31 cellular contexts compared by ENCODE assay signal in the genomic region with DNA sequence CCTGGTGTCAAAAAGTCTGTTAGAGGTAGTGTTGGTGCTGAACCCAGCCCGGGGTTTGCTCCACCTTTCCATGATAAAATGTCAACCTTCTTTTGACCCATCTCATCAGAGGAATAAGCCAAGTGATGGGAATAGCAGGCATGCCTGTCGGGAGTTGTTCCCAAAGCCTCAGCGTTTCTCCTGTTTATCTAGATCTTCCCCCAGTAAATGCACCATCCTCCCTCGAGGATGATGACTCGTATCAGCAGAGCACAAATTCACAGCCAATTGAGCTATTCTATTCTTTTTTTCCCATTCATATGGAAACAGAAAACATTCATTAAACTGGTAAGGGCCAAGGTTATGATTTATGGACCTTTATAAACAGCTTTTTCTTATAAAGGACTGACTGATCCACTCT.
A peak's percentile ranks its signal among the peaks of the same experiment; 100 is the strongest.
DNase-seq lines count a peak whose midpoint lies in the region; ATAC-seq, FAIRE-seq and TF ChIP-seq lines count a peak whose summit lies in the region.
"Had no signal": no experiment of that assay in that cellular context is flagged by ENCODE, and none has a peak within 500 bp of the region (broad histone marks: within the 10 kb centered on the region; RNA-seq: fewer than 3 reads in every experiment).

No MANE protein-coding gene starts in this region.

- no peak overlapping the region for H2BK12ac ChIP-seq in mesenchymal stem cell (ENCODE audit: low read length in 2 of 2)

- peak overlapping the region; percentile 43 for H3K27ac Mint-ChIP-seq in CD4-positive, alpha-beta T cell
- H3K27ac Mint-ChIP-seq: activated CD4-positive, alpha-beta T cell treated with anti-CD3 and anti-CD28 coated beads, Interleukin-2, amount 10 ng/mL, durations not matched to agents 7 days and 5 days; activated naive CD4-positive, alpha-beta T cell treated with anti-CD3 and anti-CD28 coated beads for 36 hours; activated T-helper 1 cell treated with anti-CD3 and anti-CD28 coated beads, Interleukin-12 subunit alpha, Interleukin-12 subunit beta, Interleukin-2, Interleukin-4 antibody, amounts not matched to agents 30 ng/mL and 10 ng/mL and 1 ng/mL, durations not matched to agents 14 hours and 24 hours and 36 hours; nephron progenitor cell; type B pancreatic cell had no signal

- no peak overlapping the region for H2BK15ac ChIP-seq in mesenchymal stem cell (ENCODE audit: low read depth, poor library complexity, severe bottlenecking)

- no peak overlapping the region for H3K27ac ChIP-seq in CD4-positive, alpha-beta T cell (ENCODE audit: low read depth, low read length)
- H3K27ac ChIP-seq in endothelial cell of umbilical vein (ENCODE audit: insufficient read depth, low read depth, low read length): no peak overlapping the region
- no peak overlapping the region for H3K27ac ChIP-seq in mesenchymal stem cell (ENCODE audit: low read length, poor library complexity, severe bottlenecking)
- H3K27ac ChIP-seq: BLaER1, esophagus muscularis mucosa, parathyroid adenoma, WERI-Rb-1 had no signal

- H3K4me1 ChIP-seq in endothelial cell of umbilical vein (ENCODE audit: control insufficient read depth, extremely low read depth, insufficient read depth, low read length) (no peaks in the 10 kb centered on the region), mesenchymal stem cell (ENCODE audit: control insufficient read depth, insufficient read depth, low read depth, low read length) (no peaks in the 10 kb centered on the region)
- H3K4me1 ChIP-seq: BLaER1, parathyroid adenoma had no signal

- no peaks in the 10 kb centered on the region for H3K27me3 Mint-ChIP-seq in CD4-positive, alpha-beta T cell
- H3K27me3 Mint-ChIP-seq: activated CD4-positive, alpha-beta T cell treated with anti-CD3 and anti-CD28 coated beads, Interleukin-2, amount 10 ng/mL, durations not matched to agents 7 days and 5 days; IgD-negative memory B cell; type B pancreatic cell had no signal

- no peak overlapping the region for H3K4ac ChIP-seq in mesenchymal stem cell (ENCODE audit: low read depth in 1 of 2, low read length in 2 of 2)

- H3K4me3 ChIP-seq in endothelial cell of umbilical vein (replicated peaks in 1 of 3; ENCODE audit: insufficient read depth in 1 of 3, low read depth in 1 of 3, low read length in 3 of 3) (no peak overlapping the region), mesenchymal stem cell (ENCODE audit: insufficient read depth in 1 of 2, low read depth in 1 of 2, low read length in 2 of 2) (no peak overlapping the region)
- H3K4me3 ChIP-seq: BLaER1, cardiac muscle cell, esophagus muscularis mucosa had no signal

- ATAC-seq in CD4-positive, alpha-beta T cell (ENCODE audit: poor library complexity): no peak
- no peak for ATAC-seq in HG03135 (IDR thresholded peaks at IDR 0.05; ENCODE audit: unreplicated experiment)
- ATAC-seq: Panc1, right cardiac atrium had no signal

- 55% methylated on average over 5 of the region's 5 CpGs for WGBS in mesenchymal stem cell

- no peaks in the 10 kb centered on the region for H3K9me3 ChIP-seq in CD4-positive, alpha-beta T cell (ENCODE audit: control insufficient read depth, low read length)
- H3K9me3 ChIP-seq in endothelial cell of umbilical vein (replicated peaks; ENCODE audit: control insufficient read depth, insufficient read depth, low read length) (no peaks in the 10 kb centered on the region), mesenchymal stem cell (ENCODE audit: control insufficient read depth, low read length) (no peaks in the 10 kb centered on the region)
- H3K9me3 ChIP-seq: BLaER1, esophagus muscularis mucosa had no signal

- H3K9ac ChIP-seq in endothelial cell of umbilical vein (replicated peaks; ENCODE audit: extremely low read depth, insufficient read depth, low read length) (no peak overlapping the region), mesenchymal stem cell (ENCODE audit: low read length) (no peak overlapping the region)
- H3K9ac ChIP-seq: BLaER1, parathyroid adenoma had no signal

- no peaks in the 10 kb centered on the region for H3K27me3 ChIP-seq in CD4-positive, alpha-beta T cell (ENCODE audit: control insufficient read depth, insufficient read depth, low read length)
- H3K27me3 ChIP-seq in endothelial cell of umbilical vein (ENCODE audit: control insufficient read depth in 2 of 2, insufficient read depth in 2 of 2, low read length in 2 of 2) (no peaks in the 10 kb centered on the region), mesenchymal stem cell (ENCODE audit: control insufficient read depth in 1 of 2, insufficient read depth in 1 of 2, low read length in 2 of 2) (no peaks in the 10 kb centered on the region)
- H3K27me3 ChIP-seq: BLaER1, cardiac muscle cell, esophagus muscularis mucosa had no signal

- TF ChIP-seq POLR2A in endothelial cell of umbilical vein (IDR thresholded peaks at IDR 0.05; ENCODE audit: low read depth, low read length): no peak

- DNase-seq in CD4-positive, alpha-beta T cell: no peak
- peak; percentile 42 for DNase-seq in HT1080 (ENCODE audit: low read depth)
- DNase-seq in endothelial cell of umbilical vein (ENCODE audit: low read depth, low spot score): no peak
- peak; percentile 10 for DNase-seq in mesenchymal stem cell
- DNase-seq in dermis blood vessel endothelial cell: no peak
- no peak for DNase-seq in stimulated activated CD8-positive, alpha-beta memory T cell treated with anti-CD3 and anti-CD28 coated beads, Interleukin-4, amount 100 ng/mL, for 48 hours
- DNase-seq in activated CD8-positive, alpha-beta memory T cell treated with anti-CD3 and anti-CD28 coated beads for 24 hours: no peak
- DNase-seq: activated CD4-positive, alpha-beta T cell treated with anti-CD3 and anti-CD28 coated beads, Interleukin-2, amount 10 ng/mL, durations not matched to agents 7 days and 5 days; activated naive CD4-positive, alpha-beta T cell treated with anti-CD3 and anti-CD28 coated beads for 36 hours; COR-L47; cortex of kidney; DMS79 treated with DMSO at 0.1 percent for 48 hours; NCI-H1105; NCI-H1930; NCI-H526; nephron progenitor cell; right cardiac atrium; SHP77 treated with DMSO at 0.1 percent for 48 hours; stimulated activated CD4-positive, alpha-beta T cell treated with anti-CD3 and anti-CD28 coated beads, Interleukin-2, amount 100 ng/mL, for 48 hours; SW 1271; T-helper 9 cell; WERI-Rb-1 had no signal

- H2BK120ac ChIP-seq in mesenchymal stem cell (ENCODE audit: low read depth, low read length): no peak overlapping the region

- no peak overlapping the region for H3K4me3 Mint-ChIP-seq in CD4-positive, alpha-beta T cell
- H3K4me3 Mint-ChIP-seq: activated CD4-positive, alpha-beta T cell treated with anti-CD3 and anti-CD28 coated beads, Interleukin-2, amount 10 ng/mL, durations not matched to agents 7 days and 5 days; activated naive CD4-positive, alpha-beta T cell treated with anti-CD3 and anti-CD28 coated beads for 36 hours; activated T-helper 1 cell treated with anti-CD3 and anti-CD28 coated beads, Interleukin-12 subunit alpha, Interleukin-12 subunit beta, Interleukin-2, Interleukin-4 antibody, amounts not matched to agents 30 ng/mL and 10 ng/mL and 1 ng/mL, durations not matched to agents 14 hours and 24 hours and 36 hours; IgD-negative memory B cell; nephron progenitor cell; type B pancreatic cell had no signal

- TF ChIP-seq CTCF in CD4-positive, alpha-beta T cell (IDR thresholded peaks at IDR 0.05): no peak
- no peak for TF ChIP-seq CTCF in endothelial cell of umbilical vein (IDR thresholded peaks at IDR 0.05; ENCODE audit: extremely low read depth in 1 of 2, insufficient read depth in 1 of 2, low read depth in 1 of 2, low read length in 2 of 2)

- no peaks in the 10 kb centered on the region for H3K79me1 ChIP-seq in mesenchymal stem cell (replicated peaks; ENCODE audit: low read length, poor library complexity, severe bottlenecking)

- no peaks in the 10 kb centered on the region for H3K9me3 Mint-ChIP-seq in CD4-positive, alpha-beta T cell
- H3K9me3 Mint-ChIP-seq: activated naive CD4-positive, alpha-beta T cell treated with anti-CD3 and anti-CD28 coated beads for 36 hours; IgD-negative memory B cell; nephron progenitor cell; type B pancreatic cell had no signal

- CTCF ChIA-PET in CD4-positive, alpha-beta T cell (lab: Charles Lee): no interaction called here
- CTCF ChIA-PET in endothelial cell of umbilical vein (lab: Charles Lee): no interaction called here

- dilution Hi-C loops in endothelial cell of umbilical vein (cut with MboI; ENCODE audit: extremely low pct_ligation_motif_present, low sequenced_read_pairs): no loop called here

- H3K4me2 ChIP-seq in endothelial cell of umbilical vein (ENCODE audit: insufficient read depth, low read length) (no peak overlapping the region), mesenchymal stem cell (ENCODE audit: low read length, poor library complexity, severe bottlenecking) (no peak overlapping the region)
- H3K4me2 ChIP-seq: BLaER1 had no signal

- peaks cover 21% of the 10 kb centered on the region for H3K4me1 Mint-ChIP-seq in CD4-positive, alpha-beta T cell (ENCODE audit: low read depth)

- peaks cover 68% of the 10 kb centered on the region for H3K36me3 Mint-ChIP-seq in CD4-positive, alpha-beta T cell (ENCODE audit: low read depth)
- H3K36me3 Mint-ChIP-seq: type B pancreatic cell had no signal

- intact Hi-C loops in CD4-positive, alpha-beta T cell (cut with DNase I, micrococcal nuclease): no loop called here
- intact Hi-C loops in endothelial cell of umbilical vein (cut with micrococcal nuclease): no loop called here

- H4K8ac ChIP-seq in mesenchymal stem cell (ENCODE audit: low read length): no peak overlapping the region

- no peak overlapping the region for H3K23ac ChIP-seq in mesenchymal stem cell (ENCODE audit: low read length in 2 of 2)

- no peaks in the 10 kb centered on the region for H3K9me1 ChIP-seq in endothelial cell of umbilical vein (replicated peaks; ENCODE audit: control insufficient read depth, extremely low read depth, insufficient read depth, low read length)

- H2BK5ac ChIP-seq in mesenchymal stem cell (ENCODE audit: low read depth, low read length, poor library complexity, severe bottlenecking): no peak overlapping the region

- H4K20me1 ChIP-seq in endothelial cell of umbilical vein (replicated peaks; ENCODE audit: control insufficient read depth, extremely low read depth, insufficient read depth, low read length): no peaks in the 10 kb centered on the region
- H4K20me1 ChIP-seq: BLaER1 had no signal

- no peak overlapping the region for H2AK5ac ChIP-seq in mesenchymal stem cell (ENCODE audit: low read length, severe bottlenecking)

- no peak overlapping the region for H3K18ac ChIP-seq in mesenchymal stem cell (ENCODE audit: low read depth in 1 of 2, low read length in 2 of 2)

- POLR2A ChIA-PET in CD4-positive, alpha-beta T cell (lab: Charles Lee): interaction anchor here (2.0 kb wide), 1 partner anchor 59 kb away, joined by 5 read pairs; no protein-coding TSS in a partner anchor
- POLR2A ChIA-PET in endothelial cell of umbilical vein (lab: Charles Lee): no interaction called here

- no TSS peak for BruUV-seq in endothelial cell of umbilical vein (replicated peaks; lab: Mats Ljungman, UMichigan)

- no peak overlapping the region for H2AFZ ChIP-seq in endothelial cell of umbilical vein (ENCODE audit: low read depth, low read length)
- H2AFZ ChIP-seq in mesenchymal stem cell (ENCODE audit: low read depth, low read length): no peak overlapping the region
- H2AFZ ChIP-seq: parathyroid adenoma had no signal

- no peaks in the 10 kb centered on the region for H3K36me3 ChIP-seq in endothelial cell of umbilical vein (ENCODE audit: control insufficient read depth in 2 of 2, extremely low read depth in 1 of 2, insufficient read depth in 2 of 2, low read length in 2 of 2)
- H3K36me3 ChIP-seq in mesenchymal stem cell (ENCODE audit: control insufficient read depth in 1 of 2, insufficient read depth in 2 of 2, low read depth in 1 of 2, low read length in 2 of 2): peaks cover 0 to 3% of the 10 kb centered on the region in 2 experiments
- H3K36me3 ChIP-seq: WERI-Rb-1 had no signal

- no peaks in the 10 kb centered on the region for H3K79me2 ChIP-seq in endothelial cell of umbilical vein (ENCODE audit: control insufficient read depth, insufficient read depth, low read length)
- H3K79me2 ChIP-seq: parathyroid adenoma had no signal

- H3K14ac ChIP-seq in mesenchymal stem cell (ENCODE audit: low read length in 2 of 2): no peak overlapping the region

- FAIRE-seq in endothelial cell of umbilical vein (lab: Jason Lieb, UNC): peak; percentile 49

- H4K91ac ChIP-seq in mesenchymal stem cell (ENCODE audit: low read length): no peak overlapping the region

Comparison
In these comparisons a context has a peak if more than half of its experiments do, and no peak if none do; other contexts are left out.
1. DNase-seq: peak in HT1080 (single experiment) and mesenchymal stem cell (single experiment); none in CD4-positive, alpha-beta T cell (0 of 10), endothelial cell of umbilical vein (single experiment), dermis blood vessel endothelial cell (single experiment), stimulated activated CD8-positive, alpha-beta memory T cell treated with anti-CD3 and anti-CD28 coated beads, Interleukin-4, amount 100 ng/mL, for 48 hours (single experiment) and activated CD8-positive, alpha-beta memory T cell treated with anti-CD3 and anti-CD28 coated beads for 24 hours (single experiment).